In genomic region chr18:79399275-79400081, GRCh38 we compare ENCODE assay signal across 8 cellular contexts. TPM values are rescaled to one million over a fixed set of nuclear protein-coding genes. Genes with fewer than 3 reads are reported as not detected.
DNase-seq lines count a peak whose midpoint lies in the region; ATAC-seq lines count a peak whose summit lies in the region.

No MANE protein-coding gene starts in this region.

- DNase-seq in stimulated activated CD4-positive, alpha-beta T cell treated with anti-CD3 and anti-CD28 coated beads, Interleukin-12 subunit alpha, Interleukin-12 subunit beta, amount 100 ng/mL, for 4 hours, result peak; percentile 37
- DNase-seq in stimulated activated CD4-positive, alpha-beta T cell treated with anti-CD3 and anti-CD28 coated beads, Interleukin-2, amount 100 ng/mL, for 48 hours, result no peak
- no peak for DNase-seq in adipocyte (ENCODE audit: low read depth)
- peak in 1 of 2 donors; percentile 40 for DNase-seq in left colon
- peak; percentile 44 to 53 for DNase-seq in stimulated activated naive CD8-positive, alpha-beta T cell treated with anti-CD3 and anti-CD28 coated beads, Interleukin-15, amount 100 ng/mL, for 72 hours
- no peak for DNase-seq in NCI-H345 treated with DMSO at 0.1 percent for 48 hours (lab: John Stamatoyannopoulos, UW; ENCODE audit: unreplicated experiment)
- no peak for DNase-seq in effector CD8-positive, alpha-beta T cell (lab: John Stamatoyannopoulos, UW)
- DNase-seq in SK-N-DZ (ENCODE audit: low spot score), result no peak

- no peaks in the 10 kb centered on the region for H3K9me3 Mint-ChIP-seq in stimulated activated naive CD8-positive, alpha-beta T cell treated with anti-CD3 and anti-CD28 coated beads, Interleukin-15, amount 100 ng/mL, for 72 hours

- no peaks in the 10 kb centered on the region for H3K27me3 ChIP-seq in adipocyte (replicated peaks; ENCODE audit: control insufficient read depth, insufficient read depth, low read length)

- H3K4me3 Mint-ChIP-seq in stimulated activated naive CD8-positive, alpha-beta T cell treated with anti-CD3 and anti-CD28 coated beads, Interleukin-15, amount 100 ng/mL, for 72 hours, result peak overlapping the region; percentile 81 to 92

- H3K9me3 ChIP-seq in adipocyte (ENCODE audit: control insufficient read depth, low read length), result no peaks in the 10 kb centered on the region

- peaks cover 59% of the 10 kb centered on the region for H3K4me1 Mint-ChIP-seq in stimulated activated naive CD8-positive, alpha-beta T cell treated with anti-CD3 and anti-CD28 coated beads, Interleukin-15, amount 100 ng/mL, for 72 hours

- H3K27me3 Mint-ChIP-seq in stimulated activated naive CD8-positive, alpha-beta T cell treated with anti-CD3 and anti-CD28 coated beads, Interleukin-15, amount 100 ng/mL, for 72 hours, result no peaks in the 10 kb centered on the region

- peak overlapping the region; percentile 67 for H3K4me3 ChIP-seq in adipocyte (ENCODE audit: low read length)

- H3K27ac Mint-ChIP-seq in stimulated activated naive CD8-positive, alpha-beta T cell treated with anti-CD3 and anti-CD28 coated beads, Interleukin-15, amount 100 ng/mL, for 72 hours, result peak overlapping the region; percentile 81 to 90

- H3K9ac ChIP-seq in adipocyte (ENCODE audit: low read length), result peak overlapping the region; percentile 29

- ATAC-seq in left colon, result peak; percentile 18
- no peak for ATAC-seq in stimulated activated naive CD8-positive, alpha-beta T cell treated with anti-CD3 and anti-CD28 coated beads, Interleukin-15, amount 100 ng/mL, for 72 hours

- no peaks in the 10 kb centered on the region for H3K36me3 ChIP-seq in adipocyte (ENCODE audit: control insufficient read depth, insufficient read depth, low read length, severe bottlenecking)

- intact Hi-C loops in left colon (cut with DNase I, micrococcal nuclease), result no loop called here

- peaks cover 12% of the 10 kb centered on the region for H3K4me1 ChIP-seq in adipocyte (ENCODE audit: control insufficient read depth, insufficient read depth, low read length)

RNA-seq across cellular contexts. Expression of gene NFATC1, which starts 3.7 kb away (rescaled TPM):
- 1 to 10 TPM; 2.9 to 4.4 TPM for total RNA-seq in left colon
- not detected in 2 replicates for polyA plus RNA-seq in SK-N-DZ (2014; cell fraction: cytosol; rRNA removed)
- polyA plus RNA-seq in SK-N-DZ (2014; cell fraction: nucleus; rRNA removed), result not detected in 2 replicates

Comparison
In these comparisons a context has a peak if more than half of its experiments do, and no peak if none do; other contexts are left out.
1. DNase-seq: peak in stimulated activated CD4-positive, alpha-beta T cell treated with anti-CD3 and anti-CD28 coated beads, Interleukin-12 subunit alpha, Interleukin-12 subunit beta, amount 100 ng/mL, for 4 hours (single experiment) and stimulated activated naive CD8-positive, alpha-beta T cell treated with anti-CD3 and anti-CD28 coated beads, Interleukin-15, amount 100 ng/mL, for 72 hours (2 of 2); none in stimulated activated CD4-positive, alpha-beta T cell treated with anti-CD3 and anti-CD28 coated beads, Interleukin-2, amount 100 ng/mL, for 48 hours (0 of 2), adipocyte (single experiment), NCI-H345 treated with DMSO at 0.1 percent for 48 hours (single experiment), effector CD8-positive, alpha-beta T cell (single experiment) and SK-N-DZ (single experiment).